In genomic region chr10:43899224-43899959, GRCh38 we compare ENCODE assay signal across 1 cellular context.
TF ChIP-seq lines count a peak whose summit lies in the region.

No MANE protein-coding gene starts in this region.

TF ChIP-seq in K562, 482 proteins besides CTCF, POLR2A, EP300 and RAD21 (continued from another document):
- TF ChIP-seq ZNF639 (CRISPR knock-in tag; conservative IDR thresholded peaks at IDR 0.05 in 1 of 2, IDR thresholded peaks at IDR 0.05 in 1 of 2), result no peak
